Comparison of ENCODE assay signal across 1 cellular context in the genomic region with DNA sequence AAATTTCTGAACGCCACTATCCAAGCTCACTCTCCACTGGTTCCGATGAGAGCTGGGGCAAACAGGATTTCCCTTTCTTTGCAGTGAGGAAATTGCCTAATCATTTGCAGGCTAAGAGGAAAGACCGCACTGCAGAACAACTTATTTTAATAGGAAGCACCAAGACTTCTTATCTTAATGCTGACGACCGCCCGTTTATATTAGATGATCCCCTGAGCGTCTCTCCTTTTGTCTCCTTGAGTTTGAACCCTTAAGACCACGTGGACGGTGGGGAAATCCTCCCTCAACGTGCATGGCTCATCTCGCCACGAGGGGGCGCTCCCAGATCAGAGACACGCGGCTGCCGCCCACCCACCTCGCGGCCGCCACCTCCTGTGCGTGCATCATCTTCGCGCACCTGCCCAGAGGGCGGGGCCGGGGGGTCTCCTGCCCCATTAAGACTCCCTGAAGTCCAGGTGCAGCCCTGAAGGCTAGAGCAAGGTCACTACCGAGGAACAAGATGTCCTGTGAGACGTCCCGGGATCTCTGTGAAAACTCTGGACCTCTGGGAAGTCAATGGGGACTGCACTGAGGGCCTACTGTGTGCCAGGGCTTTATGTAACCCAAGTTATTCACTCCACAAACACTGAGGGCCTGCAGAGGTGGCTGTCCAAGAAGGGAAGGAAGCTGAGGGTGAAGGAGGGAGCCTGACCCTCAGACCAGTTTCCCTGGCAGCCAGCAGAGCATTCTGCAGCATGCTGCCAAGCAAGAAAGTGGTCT.
TF ChIP-seq lines count a peak whose summit lies in the region.

No MANE protein-coding gene starts in this region.

TF ChIP-seq in HepG2, 621 proteins besides CTCF, POLR2A, EP300 and RAD21 (continued from another document and continues in another):
- TF ChIP-seq, protein P1, sequence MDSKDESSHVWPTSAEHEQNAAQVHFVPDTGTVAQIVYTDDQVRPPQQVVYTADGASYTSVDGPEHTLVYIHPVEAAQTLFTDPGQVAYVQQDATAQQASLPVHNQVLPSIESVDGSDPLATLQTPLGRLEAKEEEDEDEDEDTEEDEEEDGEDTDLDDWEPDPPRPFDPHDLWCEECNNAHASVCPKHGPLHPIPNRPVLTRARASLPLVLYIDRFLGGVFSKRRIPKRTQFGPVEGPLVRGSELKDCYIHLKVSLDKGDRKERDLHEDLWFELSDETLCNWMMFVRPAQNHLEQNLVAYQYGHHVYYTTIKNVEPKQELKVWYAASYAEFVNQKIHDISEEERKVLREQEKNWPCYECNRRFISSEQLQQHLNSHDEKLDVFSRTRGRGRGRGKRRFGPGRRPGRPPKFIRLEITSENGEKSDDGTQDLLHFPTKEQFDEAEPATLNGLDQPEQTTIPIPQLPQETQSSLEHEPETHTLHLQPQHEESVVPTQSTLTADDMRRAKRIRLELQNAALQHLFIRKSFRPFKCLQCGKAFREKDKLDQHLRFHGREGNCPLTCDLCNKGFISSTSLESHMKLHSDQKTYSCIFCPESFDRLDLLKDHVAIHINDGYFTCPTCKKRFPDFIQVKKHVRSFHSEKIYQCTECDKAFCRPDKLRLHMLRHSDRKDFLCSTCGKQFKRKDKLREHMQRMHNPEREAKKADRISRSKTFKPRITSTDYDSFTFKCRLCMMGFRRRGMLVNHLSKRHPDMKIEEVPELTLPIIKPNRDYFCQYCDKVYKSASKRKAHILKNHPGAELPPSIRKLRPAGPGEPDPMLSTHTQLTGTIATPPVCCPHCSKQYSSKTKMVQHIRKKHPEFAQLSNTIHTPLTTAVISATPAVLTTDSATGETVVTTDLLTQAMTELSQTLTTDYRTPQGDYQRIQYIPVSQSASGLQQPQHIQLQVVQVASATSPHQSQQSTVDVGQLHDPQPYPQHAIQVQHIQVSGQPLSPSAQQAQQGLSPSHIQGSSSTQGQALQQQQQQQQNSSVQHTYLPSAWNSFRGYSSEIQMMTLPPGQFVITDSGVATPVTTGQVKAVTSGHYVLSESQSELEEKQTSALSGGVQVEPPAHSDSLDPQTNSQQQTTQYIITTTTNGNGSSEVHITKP (CRISPR knock-in tag; IDR thresholded peaks at IDR 0.05; ENCODE audit: low read depth): no peak
- TF ChIP-seq ZNF414 (CRISPR knock-in tag; IDR thresholded peaks at IDR 0.05) (no peak), MED8 (CRISPR knock-in tag; IDR thresholded peaks at IDR 0.05; ENCODE audit: insufficient replicate concordance) (no peak), YY1 (IDR thresholded peaks at IDR 0.05; ENCODE audit: insufficient read depth, insufficient replicate concordance, low read depth, low read length) (peak; percentile 61), POLR2AphosphoS5 (IDR thresholded peaks at IDR 0.05; ENCODE audit: low read depth, low read length) (no peak), ZFP62 (CRISPR knock-in tag; IDR thresholded peaks at IDR 0.05) (no peak), ZNF142 (CRISPR knock-in tag; IDR thresholded peaks at IDR 0.05) (no peak), XRCC5 (optimal IDR thresholded peaks at IDR 0.05; ENCODE audit: low read length) (peak; percentile 90), ZNF44 (CRISPR knock-in tag; IDR thresholded peaks at IDR 0.05) (no peak), ISL2 (CRISPR knock-in tag; IDR thresholded peaks at IDR 0.05) (no peak), DPF2 (CRISPR knock-in tag; IDR thresholded peaks at IDR 0.05; ENCODE audit: borderline replicate concordance, low read depth) (no peak), SNAPC2 (CRISPR knock-in tag; IDR thresholded peaks at IDR 0.05) (no peak), HOXD1 (CRISPR knock-in tag; IDR thresholded peaks at IDR 0.05) (no peak), MED13 (CRISPR knock-in tag; IDR thresholded peaks at IDR 0.05) (no peak), DR1 (CRISPR knock-in tag; IDR thresholded peaks at IDR 0.05) (no peak), BRF2 (CRISPR knock-in tag; IDR thresholded peaks at IDR 0.05) (no peak), CCDC6 (CRISPR knock-in tag; IDR thresholded peaks at IDR 0.05) (no peak), HDAC2 (CRISPR knock-in tag; IDR thresholded peaks at IDR 0.05) (no peak), ESRRA (CRISPR knock-in tag; IDR thresholded peaks at IDR 0.05; ENCODE audit: low read depth) (no peak), SIN3B (IDR thresholded peaks at IDR 0.05; ENCODE audit: low read length) (no peak)
- TF ChIP-seq, protein P2, sequence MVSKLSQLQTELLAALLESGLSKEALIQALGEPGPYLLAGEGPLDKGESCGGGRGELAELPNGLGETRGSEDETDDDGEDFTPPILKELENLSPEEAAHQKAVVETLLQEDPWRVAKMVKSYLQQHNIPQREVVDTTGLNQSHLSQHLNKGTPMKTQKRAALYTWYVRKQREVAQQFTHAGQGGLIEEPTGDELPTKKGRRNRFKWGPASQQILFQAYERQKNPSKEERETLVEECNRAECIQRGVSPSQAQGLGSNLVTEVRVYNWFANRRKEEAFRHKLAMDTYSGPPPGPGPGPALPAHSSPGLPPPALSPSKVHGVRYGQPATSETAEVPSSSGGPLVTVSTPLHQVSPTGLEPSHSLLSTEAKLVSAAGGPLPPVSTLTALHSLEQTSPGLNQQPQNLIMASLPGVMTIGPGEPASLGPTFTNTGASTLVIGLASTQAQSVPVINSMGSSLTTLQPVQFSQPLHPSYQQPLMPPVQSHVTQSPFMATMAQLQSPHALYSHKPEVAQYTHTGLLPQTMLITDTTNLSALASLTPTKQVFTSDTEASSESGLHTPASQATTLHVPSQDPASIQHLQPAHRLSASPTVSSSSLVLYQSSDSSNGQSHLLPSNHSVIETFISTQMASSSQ (IDR thresholded peaks at IDR 0.05; ENCODE audit: low read depth): no peak
- TF ChIP-seq, protein P2 (CRISPR knock-in tag; IDR thresholded peaks at IDR 0.05; ENCODE audit: borderline replicate concordance): 0 out of 2 replicates have a peak, but pooled peaks have one; percentile 33
- TF ChIP-seq, protein P3, sequence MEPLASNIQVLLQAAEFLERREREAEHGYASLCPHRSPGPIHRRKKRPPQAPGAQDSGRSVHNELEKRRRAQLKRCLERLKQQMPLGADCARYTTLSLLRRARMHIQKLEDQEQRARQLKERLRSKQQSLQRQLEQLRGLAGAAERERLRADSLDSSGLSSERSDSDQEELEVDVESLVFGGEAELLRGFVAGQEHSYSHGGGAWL (CRISPR knock-in tag; IDR thresholded peaks at IDR 0.05): peak; percentile 78; the same call in 1 of the 2 replicates
- TF ChIP-seq, protein P4, sequence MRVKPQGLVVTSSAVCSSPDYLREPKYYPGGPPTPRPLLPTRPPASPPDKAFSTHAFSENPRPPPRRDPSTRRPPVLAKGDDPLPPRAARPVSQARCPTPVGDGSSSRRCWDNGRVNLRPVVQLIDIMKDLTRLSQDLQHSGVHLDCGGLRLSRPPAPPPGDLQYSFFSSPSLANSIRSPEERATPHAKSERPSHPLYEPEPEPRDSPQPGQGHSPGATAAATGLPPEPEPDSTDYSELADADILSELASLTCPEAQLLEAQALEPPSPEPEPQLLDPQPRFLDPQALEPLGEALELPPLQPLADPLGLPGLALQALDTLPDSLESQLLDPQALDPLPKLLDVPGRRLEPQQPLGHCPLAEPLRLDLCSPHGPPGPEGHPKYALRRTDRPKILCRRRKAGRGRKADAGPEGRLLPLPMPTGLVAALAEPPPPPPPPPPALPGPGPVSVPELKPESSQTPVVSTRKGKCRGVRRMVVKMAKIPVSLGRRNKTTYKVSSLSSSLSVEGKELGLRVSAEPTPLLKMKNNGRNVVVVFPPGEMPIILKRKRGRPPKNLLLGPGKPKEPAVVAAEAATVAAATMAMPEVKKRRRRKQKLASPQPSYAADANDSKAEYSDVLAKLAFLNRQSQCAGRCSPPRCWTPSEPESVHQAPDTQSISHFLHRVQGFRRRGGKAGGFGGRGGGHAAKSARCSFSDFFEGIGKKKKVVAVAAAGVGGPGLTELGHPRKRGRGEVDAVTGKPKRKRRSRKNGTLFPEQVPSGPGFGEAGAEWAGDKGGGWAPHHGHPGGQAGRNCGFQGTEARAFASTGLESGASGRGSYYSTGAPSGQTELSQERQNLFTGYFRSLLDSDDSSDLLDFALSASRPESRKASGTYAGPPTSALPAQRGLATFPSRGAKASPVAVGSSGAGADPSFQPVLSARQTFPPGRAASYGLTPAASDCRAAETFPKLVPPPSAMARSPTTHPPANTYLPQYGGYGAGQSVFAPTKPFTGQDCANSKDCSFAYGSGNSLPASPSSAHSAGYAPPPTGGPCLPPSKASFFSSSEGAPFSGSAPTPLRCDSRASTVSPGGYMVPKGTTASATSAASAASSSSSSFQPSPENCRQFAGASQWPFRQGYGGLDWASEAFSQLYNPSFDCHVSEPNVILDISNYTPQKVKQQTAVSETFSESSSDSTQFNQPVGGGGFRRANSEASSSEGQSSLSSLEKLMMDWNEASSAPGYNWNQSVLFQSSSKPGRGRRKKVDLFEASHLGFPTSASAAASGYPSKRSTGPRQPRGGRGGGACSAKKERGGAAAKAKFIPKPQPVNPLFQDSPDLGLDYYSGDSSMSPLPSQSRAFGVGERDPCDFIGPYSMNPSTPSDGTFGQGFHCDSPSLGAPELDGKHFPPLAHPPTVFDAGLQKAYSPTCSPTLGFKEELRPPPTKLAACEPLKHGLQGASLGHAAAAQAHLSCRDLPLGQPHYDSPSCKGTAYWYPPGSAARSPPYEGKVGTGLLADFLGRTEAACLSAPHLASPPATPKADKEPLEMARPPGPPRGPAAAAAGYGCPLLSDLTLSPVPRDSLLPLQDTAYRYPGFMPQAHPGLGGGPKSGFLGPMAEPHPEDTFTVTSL (CRISPR knock-in tag; IDR thresholded peaks at IDR 0.05; ENCODE audit: borderline replicate concordance): no peak
- TF ChIP-seq, protein P5, sequence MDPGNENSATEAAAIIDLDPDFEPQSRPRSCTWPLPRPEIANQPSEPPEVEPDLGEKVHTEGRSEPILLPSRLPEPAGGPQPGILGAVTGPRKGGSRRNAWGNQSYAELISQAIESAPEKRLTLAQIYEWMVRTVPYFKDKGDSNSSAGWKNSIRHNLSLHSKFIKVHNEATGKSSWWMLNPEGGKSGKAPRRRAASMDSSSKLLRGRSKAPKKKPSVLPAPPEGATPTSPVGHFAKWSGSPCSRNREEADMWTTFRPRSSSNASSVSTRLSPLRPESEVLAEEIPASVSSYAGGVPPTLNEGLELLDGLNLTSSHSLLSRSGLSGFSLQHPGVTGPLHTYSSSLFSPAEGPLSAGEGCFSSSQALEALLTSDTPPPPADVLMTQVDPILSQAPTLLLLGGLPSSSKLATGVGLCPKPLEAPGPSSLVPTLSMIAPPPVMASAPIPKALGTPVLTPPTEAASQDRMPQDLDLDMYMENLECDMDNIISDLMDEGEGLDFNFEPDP (CRISPR knock-in tag; conservative IDR thresholded peaks at IDR 0.05): no peak
